19 cellular contexts compared by ENCODE assay signal in genomic region chr9:37083654-37084053, GRCh38. TPM values are rescaled to one million over a fixed set of nuclear protein-coding genes. Genes with fewer than 3 reads are reported as not detected.
"Had no signal": no experiment of that assay in that cellular context is flagged by ENCODE, and none has a peak within 500 bp of the region (broad histone marks: within the 10 kb centered on the region; RNA-seq: fewer than 3 reads in every experiment).

No MANE protein-coding gene starts in this region.

- DNase-seq: activated CD4-positive, alpha-beta T cell treated with anti-CD3 and anti-CD28 coated beads, Interleukin-2, amount 50 U/mL, for 4 hours; activated effector memory CD4-positive, alpha-beta T cell treated with Interleukin-2 at 50 U/mL for 16 hours; activated T-cell treated with anti-CD3 and anti-CD28 coated beads for 4 hours; amygdala; central memory CD4-positive, alpha-beta T cell; colonic mucosa; islet precursor cell; sigmoid colon; stimulated activated CD4-positive, alpha-beta T cell treated with anti-CD3 and anti-CD28 coated beads, Interleukin-1b, Interleukin-23, amount 100 ng/mL, for 48 hours; upper lobe of right lung had no signal

- H3K27ac ChIP-seq: colonic mucosa, esophagus muscularis mucosa, neutrophil, parathyroid adenoma, sigmoid colon, thoracic aorta, upper lobe of right lung had no signal

- H3K4me3 ChIP-seq: body of pancreas, colonic mucosa, esophagus muscularis mucosa, sigmoid colon, thoracic aorta, upper lobe of right lung had no signal

- H3K9me3 Mint-ChIP-seq: activated naive CD4-positive, alpha-beta T cell treated with anti-CD3 and anti-CD28 coated beads, Interleukin-2, amount 50 U/mL, for 72 hours had no signal

- H3K9ac ChIP-seq: parathyroid adenoma had no signal

- H3K27ac Mint-ChIP-seq: activated naive CD4-positive, alpha-beta T cell treated with anti-CD3 and anti-CD28 coated beads, Interleukin-2, amount 50 U/mL, for 72 hours; T-helper 2 cell treated with Interferon-gamma antibody and Interleukin-4, amounts not matched to agents 5 μg/mL and 100 μg/mL, for 36 hours had no signal

- H2AFZ ChIP-seq: parathyroid adenoma had no signal

- H3K27me3 ChIP-seq: body of pancreas, colonic mucosa, esophagus muscularis mucosa, neutrophil, sigmoid colon, upper lobe of right lung had no signal

- H3K9me3 ChIP-seq: body of pancreas, colonic mucosa, esophagus muscularis mucosa, neutrophil, sigmoid colon, thoracic aorta, upper lobe of right lung had no signal

- ATAC-seq: activated CD4-positive, CD25-positive, alpha-beta regulatory T cell treated with anti-CD3 and anti-CD28 coated beads, Interleukin-2, amount 50 U/mL, for 24 hours; activated naive CD4-positive, alpha-beta T cell treated with anti-CD3 and anti-CD28 coated beads, Interleukin-2, amount 50 U/mL, for 72 hours; body of pancreas; upper lobe of right lung had no signal

- H3K79me2 ChIP-seq: parathyroid adenoma had no signal

- H3K36me3 ChIP-seq: colonic mucosa had no signal

- H3K4me1 ChIP-seq: colonic mucosa, upper lobe of right lung had no signal

- H3K4me3 Mint-ChIP-seq: T-helper 2 cell treated with Interferon-gamma antibody and Interleukin-4, amounts not matched to agents 5 μg/mL and 100 μg/mL, for 36 hours had no signal

RNA-seq across cellular contexts. Expression of gene PAX5, which starts 49.6 kb away (rescaled TPM):
- total RNA-seq: lung microvascular endothelial cell, sigmoid colon had no signal
